Comparison of ENCODE assay signal across 1 cellular context in genomic region chr14:22536853-22537338, GRCh38.
TF ChIP-seq lines count a peak whose summit lies in the region.

No MANE protein-coding gene starts in this region.

TF ChIP-seq in K562, 482 proteins besides CTCF, POLR2A, EP300 and RAD21 (continued from another document and continues in another):
- TF ChIP-seq ARID4B (CRISPR knock-in tag; IDR thresholded peaks at IDR 0.05), result no peak
- TF ChIP-seq ZBTB2 (IDR thresholded peaks at IDR 0.05), result no peak
- no peak for TF ChIP-seq TBP (optimal IDR thresholded peaks at IDR 0.05; ENCODE audit: low read depth, low read length)
- no peak for TF ChIP-seq ZHX1 (conservative IDR thresholded peaks at IDR 0.05; ENCODE audit: low read length)
- TF ChIP-seq PBX2 (CRISPR knock-in tag; IDR thresholded peaks at IDR 0.05; ENCODE audit: low read depth), result no peak
- TF ChIP-seq PBX2 (tag; conservative IDR thresholded peaks at IDR 0.05; ENCODE audit: low read depth), result no peak
- TF ChIP-seq ARID1B (IDR thresholded peaks at IDR 0.05), result peak; percentile 87
- peak; percentile 52; the same call in 1 of the 2 replicates for TF ChIP-seq EP400 (IDR thresholded peaks at IDR 0.05)
- no peak for TF ChIP-seq HNRNPL (IDR thresholded peaks at IDR 0.05; ENCODE audit: low read depth, low read length)
- no peak for TF ChIP-seq ZNF224 (CRISPR knock-in tag; IDR thresholded peaks at IDR 0.05)
- TF ChIP-seq TOE1 (IDR thresholded peaks at IDR 0.05; ENCODE audit: borderline replicate concordance), result no peak
- TF ChIP-seq TOE1 (CRISPR knock-in tag; IDR thresholded peaks at IDR 0.05; ENCODE audit: borderline replicate concordance, low read depth), result no peak
- TF ChIP-seq FUS (optimal IDR thresholded peaks at IDR 0.05; ENCODE audit: low read depth, low read length), result no peak
- TF ChIP-seq MITF (IDR thresholded peaks at IDR 0.05), result peak; percentile 66; the same call in 1 of the 2 replicates
- peak; percentile 95 for TF ChIP-seq SMARCA4 (IDR thresholded peaks at IDR 0.05)
- TF ChIP-seq KDM5B (IDR thresholded peaks at IDR 0.05; ENCODE audit: insufficient replicate concordance, low read depth, low read length), result no peak
- TF ChIP-seq VEZF1 (CRISPR knock-in tag; IDR thresholded peaks at IDR 0.05), result 0 out of 2 replicates have a peak, but pooled peaks have one; percentile 32
- peak; percentile 16; the same call in 1 of the 2 replicates for TF ChIP-seq C11orf30 (IDR thresholded peaks at IDR 0.05; ENCODE audit: low read depth)
- no peak for TF ChIP-seq ZFP36 (IDR thresholded peaks at IDR 0.05; ENCODE audit: low read depth, low read length, partially characterized antibody)
- TF ChIP-seq ETV6 (IDR thresholded peaks at IDR 0.05; ENCODE audit: borderline replicate concordance in 1 of 2, low read depth in 2 of 2, low read length in 1 of 2), result no peak
- no peak for TF ChIP-seq ETV6 (CRISPR knock-in tag; IDR thresholded peaks at IDR 0.05; ENCODE audit: borderline replicate concordance)
- TF ChIP-seq HDAC2 (IDR thresholded peaks at IDR 0.05), result 0 out of 2 replicates have a peak, but pooled peaks have one; percentile 44
- 0 out of 2 replicates have a peak, but pooled peaks have one; percentile 16 for TF ChIP-seq SOX6 (IDR thresholded peaks at IDR 0.05)
- TF ChIP-seq PTTG1 (tag; IDR thresholded peaks at IDR 0.05; ENCODE audit: low read depth), result no peak
- no peak for TF ChIP-seq DEAF1 (CRISPR knock-in tag; IDR thresholded peaks at IDR 0.05)
- no peak for TF ChIP-seq THRB (CRISPR knock-in tag; conservative IDR thresholded peaks at IDR 0.05)
- no peak for TF ChIP-seq ELF1 (tag; IDR thresholded peaks at IDR 0.05)
- TF ChIP-seq DMBX1 (CRISPR knock-in tag; IDR thresholded peaks at IDR 0.05; ENCODE audit: borderline replicate concordance), result no peak
- TF ChIP-seq BDP1 (IDR thresholded peaks at IDR 0.05; ENCODE audit: insufficient read depth, insufficient read length), result no peak
- TF ChIP-seq NBN (IDR thresholded peaks at IDR 0.05; ENCODE audit: low read depth), result no peak
- TF ChIP-seq MAX (CRISPR knock-in tag; IDR thresholded peaks at IDR 0.05), result peak; percentile 87
- no peak for TF ChIP-seq NR1H2 (CRISPR knock-in tag; IDR thresholded peaks at IDR 0.05)
- TF ChIP-seq CREB5 (CRISPR knock-in tag; IDR thresholded peaks at IDR 0.05), result no peak
- TF ChIP-seq SMARCE1 (IDR thresholded peaks at IDR 0.05), result peak; percentile 97
- TF ChIP-seq BHLHE40 (IDR thresholded peaks at IDR 0.05; ENCODE audit: low read length), result peak; percentile 51; the same call in 1 of the 2 replicates
- no peak for TF ChIP-seq ADNP (tag; IDR thresholded peaks at IDR 0.05)
- no peak for TF ChIP-seq NFE2L1 (tag; IDR thresholded peaks at IDR 0.05; ENCODE audit: borderline replicate concordance, low read depth)
- no peak for TF ChIP-seq DLX4 (CRISPR knock-in tag; IDR thresholded peaks at IDR 0.05)
- TF ChIP-seq DPF2 (IDR thresholded peaks at IDR 0.05), result peak; percentile 93
